ENCODE assay signal across 16 cellular contexts in the genomic region with DNA sequence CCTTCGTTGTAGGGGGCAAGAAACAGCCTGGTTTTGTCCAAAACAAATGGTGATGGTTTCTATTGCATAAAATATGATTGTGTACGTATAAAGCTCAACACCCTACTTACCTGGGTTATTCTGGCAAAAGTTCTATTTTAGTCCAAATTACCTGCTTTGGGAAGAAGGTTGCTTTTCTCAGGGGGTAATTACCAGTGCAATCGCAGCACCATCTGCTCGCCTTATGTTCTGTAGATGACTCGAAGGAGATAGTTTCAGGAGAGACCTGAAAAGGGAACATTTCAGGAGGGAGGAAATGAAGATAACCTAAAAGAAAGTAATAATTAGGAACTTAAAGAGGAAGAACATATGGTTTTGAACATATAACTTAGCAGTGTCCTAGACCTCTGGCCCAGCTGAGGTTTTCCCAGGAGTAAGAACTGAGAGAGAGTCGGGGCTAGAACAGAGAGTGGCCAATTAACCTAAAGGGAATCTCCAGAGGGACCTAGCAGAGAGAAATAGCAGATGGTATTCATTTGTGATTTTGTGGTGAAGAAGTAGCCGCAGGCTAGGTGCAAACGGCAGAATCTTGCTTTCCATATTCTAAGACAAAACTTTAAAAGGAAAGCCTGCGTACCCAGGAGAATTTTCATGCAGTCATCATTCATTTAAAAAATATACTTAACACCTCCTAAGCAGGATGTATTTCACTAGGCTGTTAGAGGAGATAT.
A peak's percentile ranks its signal among the peaks of the same experiment; 100 is the strongest.
DNase-seq lines count a peak whose midpoint lies in the region; ATAC-seq and TF ChIP-seq lines count a peak whose summit lies in the region.
"Had no signal": no experiment of that assay in that cellular context is flagged by ENCODE, and none has a peak within 500 bp of the region (broad histone marks: within the 10 kb centered on the region; RNA-seq: fewer than 3 reads in every experiment).

No MANE protein-coding gene starts in this region.

- no peak for ATAC-seq in GM18519 (IDR thresholded peaks at IDR 0.05; ENCODE audit: low FRiP score, unreplicated experiment)
- ATAC-seq in HG02642 (IDR thresholded peaks at IDR 0.05; ENCODE audit: poor library complexity, unreplicated experiment), result no peak
- ATAC-seq: K562 had no signal

- no peak overlapping the region for H3K9ac ChIP-seq in OCI-LY3 (ENCODE audit: low read length)

- DNase-seq in G401 (ENCODE audit: low spot score) (peak; percentile 96), NCI-H1694 (lab: John Stamatoyannopoulos, UW) (peak; percentile 34), retina (peak; percentile 37), glomerular visceral epithelial cell (ENCODE audit: extremely low spot score) (no peak)
- DNase-seq: EL; HCEC 1CT; MV-4-11; NCI-H1436; NCI-H2081; NCI-H226; NCI-H526 treated with DMSO at 0.1 percent for 48 hours; NK-92 treated with Interleukin-12 subunit alpha and Interleukin-12 subunit beta, amount 100 ng/mL, for 24 hours had no signal

- TF ChIP-seq CTCF in OCI-LY3 (IDR thresholded peaks at IDR 0.05; ENCODE audit: low read depth, low read length), result no peak

- H3K27me3 ChIP-seq in OCI-LY3 (ENCODE audit: low read depth, low read length), result no peaks in the 10 kb centered on the region

- no peak overlapping the region for H2AFZ ChIP-seq in OCI-LY3 (ENCODE audit: low read depth, low read length)

- H3K36me3 ChIP-seq in OCI-LY3 (replicated peaks; ENCODE audit: low read depth, low read length), result no peaks in the 10 kb centered on the region

- no peak overlapping the region for H3K4me3 ChIP-seq in OCI-LY3 (ENCODE audit: low read length)
- H3K4me3 ChIP-seq: K562 had no signal

- no peak overlapping the region for H3K27ac ChIP-seq in OCI-LY3 (ENCODE audit: low read length)

- peak overlapping the region; percentile 4 for H3K4me2 ChIP-seq in OCI-LY3 (ENCODE audit: low read length)

- no peaks in the 10 kb centered on the region for H3K79me2 ChIP-seq in OCI-LY3 (ENCODE audit: low read length)

- no peaks in the 10 kb centered on the region for H3K9me3 ChIP-seq in OCI-LY3 (ENCODE audit: insufficient read depth, low read length)

- in situ Hi-C loops in G401 (cut with HindIII; ENCODE audit: low sequenced_read_pairs), result no loop called here

- peaks cover 20% of the 10 kb centered on the region for H3K4me1 ChIP-seq in OCI-LY3 (ENCODE audit: low read length)

- H4K20me1 ChIP-seq in OCI-LY3 (ENCODE audit: insufficient read depth, low read length), result no peaks in the 10 kb centered on the region
